8 cellular contexts compared by ENCODE assay signal in the genomic region with DNA sequence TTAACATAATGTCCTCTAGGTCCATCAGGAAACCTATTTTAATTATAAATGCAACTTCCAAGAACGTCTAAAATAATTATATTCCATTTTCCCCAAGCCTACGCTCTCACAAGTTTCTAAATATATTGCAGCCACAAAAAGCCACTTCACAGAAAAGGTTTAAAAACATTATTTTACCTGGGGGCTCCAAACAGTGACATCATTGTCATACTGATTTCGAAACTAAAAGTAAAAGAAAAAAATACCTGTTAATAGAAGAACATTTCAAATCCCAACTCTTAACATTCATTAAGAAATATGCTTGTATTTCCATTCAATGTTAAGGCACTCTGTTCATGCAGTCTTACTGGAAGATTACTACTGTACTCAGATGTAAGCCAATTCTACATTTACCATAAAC. TPM values are rescaled to one million over a fixed set of nuclear protein-coding genes. Genes with fewer than 3 reads are reported as not detected.
DNase-seq lines count a peak whose midpoint lies in the region; ATAC-seq and TF ChIP-seq lines count a peak whose summit lies in the region.

No MANE protein-coding gene starts in this region.

- peaks cover 4 to 38% (median 7%) of the 10 kb centered on the region in 3 donors for H3K36me3 Mint-ChIP-seq in naive thymus-derived CD8-positive, alpha-beta T cell

- H3K4me2 ChIP-seq in KMS-11: peak overlapping the region; percentile 87

- no peaks in the 10 kb centered on the region for H3K9me3 ChIP-seq in colonic mucosa

- H3K9ac ChIP-seq in KMS-11 (peak overlapping the region; percentile 98), colonic mucosa (ENCODE audit: low read depth in 2 of 2, low read length in 2 of 2) (peak overlapping the region in 1 of 2 donors; percentile 77)

- H3K27me3 ChIP-seq in KMS-11 (ENCODE audit: insufficient read depth, low read depth) (no peaks in the 10 kb centered on the region), colonic mucosa (no peaks in the 10 kb centered on the region)

- POLR2A ChIA-PET in naive thymus-derived CD8-positive, alpha-beta T cell (lab: Charles Lee): interaction anchor here (0.6 to 2.6 kb wide), 4 partner anchors 19 to 246 kb away, joined by 3 to 20 read pairs (median 6); partner anchors contain the start of gene COPB1

- H3K4me3 ChIP-seq in AG10803 (ENCODE audit: low read length): peak overlapping the region; percentile 90
- H3K4me3 ChIP-seq in KMS-11 (IDR thresholded peaks at IDR 0.05; ENCODE audit: insufficient read depth, low read depth, low read length): no peak overlapping the region
- peak overlapping the region; percentile 76 for H3K4me3 ChIP-seq in colonic mucosa

- peak overlapping the region; percentile 53 to 98 (median 97) for H3K27ac Mint-ChIP-seq in naive thymus-derived CD8-positive, alpha-beta T cell

- H4K20me1 ChIP-seq in KMS-11 (ENCODE audit: insufficient read depth): no peaks in the 10 kb centered on the region

- peak overlapping the region; percentile 90 to 99 (median 96) for H3K4me3 Mint-ChIP-seq in naive thymus-derived CD8-positive, alpha-beta T cell

- no peak overlapping the region for H2AFZ ChIP-seq in KMS-11 (ENCODE audit: low read depth)

- H3K27me3 Mint-ChIP-seq in naive thymus-derived CD8-positive, alpha-beta T cell: no peaks in the 10 kb centered on the region

- DNase-seq in AG10803 (ENCODE audit: low read depth): no peak
- DNase-seq in colonic mucosa: no peak
- DNase-seq in naive thymus-derived CD8-positive, alpha-beta T cell: no peak
- DNase-seq in stimulated activated naive CD4-positive, alpha-beta T cell treated with Interleukin-2 at 50 U/mL for 16 hours (lab: John Stamatoyannopoulos, UW): no peak
- no peak for DNase-seq in NCI-H1417 (lab: John Stamatoyannopoulos, UW)
- DNase-seq in UCSD-AML1 (lab: John Stamatoyannopoulos, UW; ENCODE audit: unreplicated experiment): no peak
- DNase-seq in NCI-H1436 (lab: John Stamatoyannopoulos, UW): no peak

- peaks cover 11 to 38% (median 28%) of the 10 kb centered on the region in 4 donors for H3K4me1 Mint-ChIP-seq in naive thymus-derived CD8-positive, alpha-beta T cell

- no peaks in the 10 kb centered on the region for H3K9me3 Mint-ChIP-seq in naive thymus-derived CD8-positive, alpha-beta T cell

- no peak for TF ChIP-seq CTCF in AG10803 (conservative IDR thresholded peaks at IDR 0.05; ENCODE audit: low read length)
- no peak for TF ChIP-seq CTCF in KMS-11 (conservative IDR thresholded peaks at IDR 0.05; ENCODE audit: low read depth, low read length)
- TF ChIP-seq CTCF in colonic mucosa (IDR thresholded peaks at IDR 0.05): no peak

- H3K4me1 ChIP-seq in KMS-11 (ENCODE audit: low read depth, poor library complexity, severe bottlenecking) (peaks cover 26% of the 10 kb centered on the region), colonic mucosa (no peaks in the 10 kb centered on the region)

- H3K36me3 ChIP-seq in KMS-11 (ENCODE audit: insufficient read depth) (peaks cover 9% of the 10 kb centered on the region; the same call in 1 of the 2 replicates), colonic mucosa (peaks cover 3% of the 10 kb centered on the region)

- intact Hi-C loops in colonic mucosa (cut with DNase I): no loop called here

- H3K27ac ChIP-seq in KMS-11 (peak overlapping the region; percentile 92), colonic mucosa (no peak overlapping the region)

- peaks cover 44% of the 10 kb centered on the region for H3K79me2 ChIP-seq in KMS-11 (ENCODE audit: insufficient read depth, low read depth)

- no peak for ATAC-seq in naive thymus-derived CD8-positive, alpha-beta T cell

RNA-seq across cellular contexts. Expression of gene PSMA1, which starts 1.4 kb away (rescaled TPM):
- total RNA-seq in colonic mucosa: 100 to 1,000 TPM; 120 to 147 TPM
- 100 to 1,000 TPM; 150 to 152 TPM for total RNA-seq in naive thymus-derived CD8-positive, alpha-beta T cell
- polyA plus RNA-seq in naive thymus-derived CD8-positive, alpha-beta T cell: 100 to 1,000 TPM; 154 to 159 (median 156) TPM

RNA-seq across cellular contexts. Expression of gene COPB1, which starts 19.2 kb away (rescaled TPM):
- 100 to 1,000 TPM in 1 of 2 donors, 10 to 100 TPM in 1; 95.2 to 112 TPM for total RNA-seq in colonic mucosa
- total RNA-seq in naive thymus-derived CD8-positive, alpha-beta T cell: 10 to 100 TPM; 78.3 to 79.6 TPM
- polyA plus RNA-seq in naive thymus-derived CD8-positive, alpha-beta T cell: 10 to 100 TPM; 46.6 to 67.7 (median 64.9) TPM
